ENCODE assay signal across 35 cellular contexts in genomic region chr4:129988957-129989356, GRCh38.
"Had no signal": no experiment of that assay in that cellular context is flagged by ENCODE, and none has a peak within 500 bp of the region (broad histone marks: within the 10 kb centered on the region; RNA-seq: fewer than 3 reads in every experiment).

No MANE protein-coding gene starts in this region.

- DNase-seq: Karpas-422, Kasumi-1, MG63, MM.1S, MV-4-11, NCI-H1048, NCI-H1092, NCI-H1092 treated with DMSO at 0.1 percent for 48 hours, NCI-H1105, NCI-H1105 treated with DMSO at 0.1 percent for 48 hours, NCI-H1417, NCI-H1417 treated with DMSO at 0.1 percent for 48 hours, NCI-H1436, NCI-H1436 treated with DMSO at 0.1 percent for 48 hours, NCI-H146, NCI-H1694, NCI-H1694 treated with DMSO at 0.1 percent for 48 hours, NCI-H187, NCI-H187 treated with DMSO at 0.1 percent for 48 hours, NCI-H1930, NCI-H2029, NCI-H2029 treated with DMSO at 0.1 percent for 48 hours, NCI-H2081, NCI-H2081 treated with DMSO at 0.1 percent for 48 hours, NCI-H2107, NCI-H2171, NCI-H2171 treated with DMSO at 0.1 percent for 48 hours, NCI-H2227 treated with DMSO at 0.1 percent for 48 hours, NCI-H226, NCI-H345, NCI-H446, NCI-H446 treated with DMSO at 0.1 percent for 48 hours, NCI-H510A, NCI-H510A treated with DMSO at 0.1 percent for 48 hours, NCI-H524 had no signal

- H3K27me3 ChIP-seq: MG63 had no signal

- H3K9me3 ChIP-seq: MG63 had no signal

- H3K4me3 ChIP-seq: MG63 had no signal

- H3K36me3 ChIP-seq: MG63 had no signal
